In genomic region chr6:47247227-47247797, GRCh38 we compare ENCODE assay signal across 9 cellular contexts.
DNase-seq lines count a peak whose midpoint lies in the region; ATAC-seq, FAIRE-seq and TF ChIP-seq lines count a peak whose summit lies in the region.
"Had no signal": no experiment of that assay in that cellular context is flagged by ENCODE, and none has a peak within 500 bp of the region (broad histone marks: within the 10 kb centered on the region; RNA-seq: fewer than 3 reads in every experiment).

No MANE protein-coding gene starts in this region.

- TF ChIP-seq POLR2A in K562 (conservative IDR thresholded peaks at IDR 0.05) = no peak

- FAIRE-seq in K562 (lab: Jason Lieb, UNC) = peak; percentile 69

- TF ChIP-seq RAD21 in K562 (CRISPR knock-in tag; conservative IDR thresholded peaks at IDR 0.05 in 1 of 2, IDR thresholded peaks at IDR 0.05 in 1 of 2) = no peak

- POLR2A ChIA-PET in K562 (lab: Yijun Ruan, JAX) = interaction anchor here (0.7 to 1.6 kb wide), 3 partner anchors 9 to 14 kb away, joined by 3 to 4 read pairs (median 3); no protein-coding TSS in a partner anchor

- H3K79me2 ChIP-seq in K562 (ENCODE audit: control insufficient read depth, insufficient read depth, low read length) = no peaks in the 10 kb centered on the region

- H3K27ac Mint-ChIP-seq in natural killer cell treated with Interleukin-12 subunit alpha and Interleukin-12 subunit beta and Interleukin-15 and Interleukin-18, amount 100 ng/mL, for 72 hours = no peak overlapping the region
- H3K27ac Mint-ChIP-seq: stimulated activated naive CD8-positive, alpha-beta T cell treated with anti-CD3 and anti-CD28 coated beads, Interleukin-15, Interleukin-2, amounts not matched to agents 100 ng/mL and 50 ng/mL, for 24 hours had no signal

- no peak overlapping the region for H3K4me3 Mint-ChIP-seq in natural killer cell treated with Interleukin-12 subunit alpha and Interleukin-12 subunit beta and Interleukin-15 and Interleukin-18, amount 100 ng/mL, for 72 hours
- H3K4me3 Mint-ChIP-seq: stimulated activated naive CD8-positive, alpha-beta T cell treated with anti-CD3 and anti-CD28 coated beads, Interleukin-15, Interleukin-2, amounts not matched to agents 100 ng/mL and 50 ng/mL, for 24 hours had no signal

- H2AFZ ChIP-seq in K562 (ENCODE audit: low read depth, low read length) = peak overlapping the region; percentile 41; the same call in 1 of the 2 replicates

- CTCF ChIA-PET in K562 (lab: Yijun Ruan, JAX; ENCODE audit: low intra/inter-chr PET ratio) = no interaction called here

- no peak; the same call in 1 of the 2 replicates for TF ChIP-seq EP300 in K562 (IDR thresholded peaks at IDR 0.05; ENCODE audit: low read length)

- TF ChIP-seq CTCF in K562 (IDR thresholded peaks at IDR 0.05 in 2 of 3, conservative IDR thresholded peaks at IDR 0.05 in 1 of 3; ENCODE audit: insufficient read depth in 2 of 3, low read depth in 1 of 3, low read length in 3 of 3) = no peak
- TF ChIP-seq CTCF in psoas muscle (IDR thresholded peaks at IDR 0.05) = no peak

- H3K4me1 ChIP-seq in K562 (replicated peaks in 1 of 2; ENCODE audit: control insufficient read depth in 2 of 2, insufficient read depth in 2 of 2, low read length in 2 of 2) (peaks cover 4 to 28% of the 10 kb centered on the region in 2 experiments; a peak in 4 of 5 replicates), psoas muscle (no peaks in the 10 kb centered on the region)

- H3K27me3 ChIP-seq in K562 (ENCODE audit: control insufficient read depth in 2 of 2, insufficient read depth in 2 of 2, low read length in 2 of 2) (no peaks in the 10 kb centered on the region), psoas muscle (ENCODE audit: insufficient read depth in 3 of 3, low read length in 2 of 3) (no peaks in the 10 kb centered on the region)

- BruUV-seq in K562 (replicated peaks; lab: Mats Ljungman, UMichigan) = no TSS peak

- H3K36me3 ChIP-seq in K562 (ENCODE audit: control insufficient read depth, insufficient read depth, low read length) (no peaks in the 10 kb centered on the region; the same call in 2 of the 3 replicates), psoas muscle (ENCODE audit: insufficient read depth in 1 of 2, low read depth in 1 of 2) (no peaks in the 10 kb centered on the region)

- no peaks in the 10 kb centered on the region for H3K4me1 Mint-ChIP-seq in natural killer cell treated with Interleukin-12 subunit alpha and Interleukin-12 subunit beta and Interleukin-15 and Interleukin-18, amount 100 ng/mL, for 72 hours (ENCODE audit: low read depth in 2 of 2)

- H3K9me3 ChIP-seq in K562 (replicated peaks; ENCODE audit: control insufficient read depth, insufficient read depth, low read depth, low read length) (no peaks in the 10 kb centered on the region), psoas muscle (no peaks in the 10 kb centered on the region)

- intact Hi-C loops in K562 (cut with micrococcal nuclease) (no loop called here), psoas muscle (cut with DNase I) (no loop called here)

- peak overlapping the region in 1 of 2 experiments; percentile 6; a peak in 1 of 4 replicates for H3K9ac ChIP-seq in K562 (ENCODE audit: insufficient read depth in 1 of 2, low read depth in 2 of 2, low read length in 2 of 2)

- H3K9me1 ChIP-seq in K562 (ENCODE audit: control insufficient read depth, insufficient read depth, low read length) = no peaks in the 10 kb centered on the region

- ATAC-seq in GM18499 (IDR thresholded peaks at IDR 0.05; ENCODE audit: insufficient read depth, unreplicated experiment) (peak; percentile 28), HG02623 (IDR thresholded peaks at IDR 0.05; ENCODE audit: unreplicated experiment) (peak; percentile 38), K562 (peak; percentile 20), psoas muscle (peak; percentile 38 to 78 (median 58)), esophagus mucosa (no peak)
- no peak for ATAC-seq in natural killer cell treated with Interleukin-12 subunit alpha and Interleukin-12 subunit beta and Interleukin-15 and Interleukin-18, amount 100 ng/mL, for 72 hours

- in situ Hi-C loops in K562 (cut with MboI) = no loop called here

- H4K20me1 ChIP-seq in K562 (replicated peaks; ENCODE audit: control insufficient read depth, insufficient read depth, low read length) = no peaks in the 10 kb centered on the region

- peak; percentile 95 for DNase-seq in NCI-H146 (lab: John Stamatoyannopoulos, UW)
- DNase-seq in K562 (ENCODE audit: extremely low read depth in 1 of 4, low spot score in 3 of 4) = peak in 2 of 4 experiments; percentile 42 to 43
- DNase-seq in psoas muscle = no peak
- DNase-seq in activated CD4-positive, alpha-beta T cell treated with anti-CD3 and anti-CD28 coated beads for 1 hour = no peak
- DNase-seq in natural killer cell treated with Interleukin-12 subunit alpha and Interleukin-12 subunit beta and Interleukin-15 and Interleukin-18, amount 100 ng/mL, for 72 hours (ENCODE audit: low spot score) = no peak

- 6% methylated on average over 2 of the region's 2 CpGs for WGBS in K562 (ENCODE audit: insufficient coverage, low coverage, missing lambda C conversion rate)
- WGBS in psoas muscle, 3 donors = 5 to 7% (median 6%) methylated on average over 2 of the region's 2 CpGs

- H3K4me3 ChIP-seq in K562 (no peak overlapping the region), psoas muscle (no peak overlapping the region)

- no peaks in the 10 kb centered on the region for H3K36me3 Mint-ChIP-seq in natural killer cell treated with Interleukin-12 subunit alpha and Interleukin-12 subunit beta and Interleukin-15 and Interleukin-18, amount 100 ng/mL, for 72 hours

- H3K27me3 Mint-ChIP-seq in natural killer cell treated with Interleukin-12 subunit alpha and Interleukin-12 subunit beta and Interleukin-15 and Interleukin-18, amount 100 ng/mL, for 72 hours = peaks cover 4 to 8% of the 10 kb centered on the region in 2 donors
- H3K27me3 Mint-ChIP-seq: stimulated activated naive CD8-positive, alpha-beta T cell treated with anti-CD3 and anti-CD28 coated beads, Interleukin-15, Interleukin-2, amounts not matched to agents 100 ng/mL and 50 ng/mL, for 24 hours had no signal

- H3K27ac ChIP-seq in K562 (ENCODE audit: extremely low read depth, low read depth, low read length) (no peak overlapping the region), psoas muscle (no peak overlapping the region)

- H3K9me3 Mint-ChIP-seq in natural killer cell treated with Interleukin-12 subunit alpha and Interleukin-12 subunit beta and Interleukin-15 and Interleukin-18, amount 100 ng/mL, for 72 hours = no peaks in the 10 kb centered on the region
- H3K9me3 Mint-ChIP-seq: stimulated activated naive CD8-positive, alpha-beta T cell treated with anti-CD3 and anti-CD28 coated beads, Interleukin-15, Interleukin-2, amounts not matched to agents 100 ng/mL and 50 ng/mL, for 24 hours had no signal

- peak overlapping the region; percentile 41; the same call in 1 of the 2 replicates for H3K4me2 ChIP-seq in K562 (ENCODE audit: insufficient read depth, low read length)

TF ChIP-seq in K562, 482 proteins besides CTCF, POLR2A, EP300 and RAD21 (continues in another document):
- no peak for TF ChIP-seq SRF (CRISPR knock-in tag; IDR thresholded peaks at IDR 0.05)
- TF ChIP-seq DPF2 (IDR thresholded peaks at IDR 0.05) = peak; percentile 54
- TF ChIP-seq NCOA1 (IDR thresholded peaks at IDR 0.05; ENCODE audit: low read depth) = peak; percentile 55; the same call in 1 of the 2 replicates
- TF ChIP-seq HSF4 (CRISPR knock-in tag; IDR thresholded peaks at IDR 0.05; ENCODE audit: borderline replicate concordance) = no peak
- TF ChIP-seq ZBTB9 (CRISPR knock-in tag; IDR thresholded peaks at IDR 0.05) = no peak
- no peak for TF ChIP-seq U2AF1 (optimal IDR thresholded peaks at IDR 0.05; ENCODE audit: low read depth, low read length)
- TF ChIP-seq SIN3A (IDR thresholded peaks at IDR 0.05; ENCODE audit: borderline replicate concordance in 2 of 2, control insufficient read depth in 1 of 2, low read depth in 2 of 2, low read length in 2 of 2) = no peak
- no peak; a peak in 1 of 4 replicates for TF ChIP-seq TRIM24 (IDR thresholded peaks at IDR 0.05)
- TF ChIP-seq C11orf30 (IDR thresholded peaks at IDR 0.05; ENCODE audit: low read depth) = no peak
- no peak for TF ChIP-seq TFAP4 (CRISPR knock-in tag; IDR thresholded peaks at IDR 0.05; ENCODE audit: borderline replicate concordance)
- no peak for TF ChIP-seq CBX1 (IDR thresholded peaks at IDR 0.05; ENCODE audit: low read depth)
- no peak for TF ChIP-seq DDX20 (tag; IDR thresholded peaks at IDR 0.05; ENCODE audit: low read depth)
- TF ChIP-seq MCM3 (IDR thresholded peaks at IDR 0.05) = no peak
- TF ChIP-seq MBD1 (CRISPR knock-in tag; IDR thresholded peaks at IDR 0.05) = no peak

Comparison
In these comparisons a context has a peak if more than half of its experiments do, and no peak if none do; other contexts are left out.
1. ATAC-seq: peak in GM18499 (single experiment), HG02623 (single experiment), K562 (single experiment) and psoas muscle (4 of 4); none in esophagus mucosa (single experiment) and natural killer cell treated with Interleukin-12 subunit alpha and Interleukin-12 subunit beta and Interleukin-15 and Interleukin-18, amount 100 ng/mL, for 72 hours (0 of 2).